14 cellular contexts compared by ENCODE assay signal in the genomic region with DNA sequence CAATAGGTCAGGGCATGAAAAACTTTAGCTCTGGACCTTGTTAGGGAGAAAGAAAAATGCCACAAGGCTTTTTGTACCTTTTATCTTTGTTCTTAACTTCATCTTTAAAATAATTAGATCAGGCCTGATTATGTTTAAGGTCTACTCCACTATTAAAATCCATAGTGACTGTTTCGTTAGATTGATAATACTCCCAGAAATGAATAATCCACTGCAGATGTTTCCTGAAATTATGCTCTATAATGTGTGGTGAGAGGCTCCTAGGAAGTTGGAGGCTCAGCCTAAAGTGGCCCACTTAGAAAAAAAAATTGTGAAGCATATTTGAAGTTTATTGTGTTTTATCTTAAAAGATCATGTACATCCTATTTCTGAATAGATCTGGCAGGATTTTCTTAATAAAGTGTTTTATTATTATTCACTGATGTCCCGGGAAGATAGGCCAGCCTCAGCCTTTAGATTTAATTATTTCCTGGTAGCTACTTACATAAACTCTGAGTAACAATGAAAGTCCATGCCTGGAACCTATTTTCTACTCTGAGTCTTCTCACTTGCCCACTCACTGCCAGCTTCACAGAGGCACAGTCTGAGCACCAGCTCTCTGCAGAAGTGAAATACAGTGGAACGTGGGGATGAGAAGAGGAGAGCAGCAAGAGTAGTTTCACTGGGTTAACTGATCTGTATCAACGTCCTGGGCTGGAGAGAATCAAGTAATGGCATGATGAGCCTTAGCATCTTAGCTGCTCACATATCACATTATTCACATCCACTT.
DNase-seq lines count a peak whose midpoint lies in the region; ATAC-seq, FAIRE-seq and TF ChIP-seq lines count a peak whose summit lies in the region.
"Had no signal": no experiment of that assay in that cellular context is flagged by ENCODE, and none has a peak within 500 bp of the region (broad histone marks: within the 10 kb centered on the region; RNA-seq: fewer than 3 reads in every experiment).

No MANE protein-coding gene starts in this region.

- 14% methylated on average over 4 of the region's 4 CpGs for WGBS in GM12878 (ENCODE audit: insufficient coverage, insufficient replicate concordance, low lambda C conversion rate, missing lambda C conversion rate)
- 76 to 83% (median 78%) methylated on average over 4 of the region's 4 CpGs for WGBS in ovary, 3 donors

- TF ChIP-seq CTCF in C4-2B (conservative IDR thresholded peaks at IDR 0.05), result no peak
- no peak for TF ChIP-seq CTCF in GM12878 (IDR thresholded peaks at IDR 0.05 in 2 of 3, conservative IDR thresholded peaks at IDR 0.05 in 1 of 3; ENCODE audit: control insufficient read depth in 2 of 3, extremely low read depth in 1 of 3, insufficient read depth in 1 of 3, low read depth in 3 of 3, low read length in 3 of 3)
- no peak for TF ChIP-seq CTCF in ovary (IDR thresholded peaks at IDR 0.05)

- no peaks in the 10 kb centered on the region for H3K79me2 ChIP-seq in GM12878 (ENCODE audit: control insufficient read depth, insufficient read depth, low read length)

- no peak overlapping the region for H3K9ac ChIP-seq in GM12878 (ENCODE audit: control insufficient read depth, insufficient read depth, low read length)

- no peak for FAIRE-seq in GM12878 (lab: Jason Lieb, UNC)

- DNase-seq in KBM-7 (peak; percentile 28), GM12878 (ENCODE audit: low read depth, low spot score) (peak; percentile 69), NCI-H69 (lab: John Stamatoyannopoulos, UW) (no peak), glomerular visceral epithelial cell (ENCODE audit: extremely low spot score) (no peak), ovary (no peak)
- DNase-seq: immature natural killer cell; naive thymus-derived CD4-positive, alpha-beta T cell; spleen; stimulated activated naive CD4-positive, alpha-beta T cell treated with Interleukin-2 at 50 U/mL for 16 hours had no signal

- intact Hi-C loops in GM12878 (cut with micrococcal nuclease; ENCODE audit: unreplicated experiment), result no loop called here
- intact Hi-C loops in ovary (cut with DNase I), result no loop called here

- H3K9me3 ChIP-seq in GM12878 (replicated peaks; ENCODE audit: control insufficient read depth, insufficient read depth, low read length) (peaks cover 4% of the 10 kb centered on the region), ovary (no peaks in the 10 kb centered on the region)
- H3K9me3 ChIP-seq: spleen had no signal

- TF ChIP-seq POLR2A in GM12878 (IDR thresholded peaks at IDR 0.05; ENCODE audit: low read depth, low read length) (no peak), ovary (IDR thresholded peaks at IDR 0.05) (no peak)

- BruUV-seq in GM12878 (replicated peaks; lab: Mats Ljungman, UMichigan), result no TSS peak

- no peak for TF ChIP-seq RAD21 in GM12878 (IDR thresholded peaks at IDR 0.05; ENCODE audit: insufficient read depth, low read depth, low read length)

- H3K27me3 ChIP-seq in GM12878 (replicated peaks in 1 of 2; ENCODE audit: control insufficient read depth in 2 of 2, insufficient read depth in 2 of 2, low read length in 1 of 2), result no peaks in the 10 kb centered on the region
- H3K27me3 ChIP-seq in ovary, result no peaks in the 10 kb centered on the region
- H3K27me3 ChIP-seq: cardiac muscle cell, spleen had no signal

- peak; percentile 57 for ATAC-seq in GM18858 (IDR thresholded peaks at IDR 0.05; ENCODE audit: unreplicated experiment)
- ATAC-seq in GM12878, result peak; percentile 82
- ATAC-seq in HG02840 (IDR thresholded peaks at IDR 0.05; ENCODE audit: low FRiP score, unreplicated experiment), result no peak
- ATAC-seq: GM23338; naive thymus-derived CD4-positive, alpha-beta T cell had no signal

- in situ Hi-C loops in KBM-7 (cut with MboI; ENCODE audit: low pct_unique_long_range_greater_than_20kb, low sequenced_read_pairs), result no loop called here
- in situ Hi-C loops in GM12878 (cut with MboI), result no loop called here

- CTCF ChIA-PET in GM12878 (lab: Yijun Ruan, JAX), result interaction anchor here (1.0 to 1.1 kb wide), 2 partner anchors 17 to 85 kb away, joined by 4 to 5 read pairs; no protein-coding TSS in a partner anchor

- H3K4me2 ChIP-seq in GM12878 (ENCODE audit: control insufficient read depth, insufficient read depth), result peak overlapping the region; percentile 44; the same call in 1 of the 2 replicates
- H3K4me2 ChIP-seq: GM23338 had no signal

- H3K27ac ChIP-seq in C4-2B, result peak overlapping the region; percentile 4; the same call in 1 of the 2 replicates
- H3K27ac ChIP-seq in GM12878 (ENCODE audit: control insufficient read depth, insufficient read depth), result no peak overlapping the region
- H3K27ac ChIP-seq in ovary, result no peak overlapping the region
- H3K27ac ChIP-seq: cardiac muscle cell had no signal

- SMC1A ChIA-PET in GM12878 (lab: Charles Lee; ENCODE audit: uncharacterized antibody, unreplicated experiment), result interaction anchor here (0.9 to 16.4 kb wide), 18 partner anchors 10 to 178 kb away, joined by 3 to 177 read pairs (median 7); a partner anchor contains a TSS

- RAD21 ChIA-PET in GM12878 (lab: Charles Lee; ENCODE audit: unreplicated experiment), result interaction anchor here (0.7 to 1.9 kb wide), 15 partner anchors 10 to 266 kb away, joined by 3 to 18 read pairs (median 4); no protein-coding TSS in a partner anchor

- H3K36me3 ChIP-seq in GM12878 (ENCODE audit: control insufficient read depth in 2 of 2, insufficient read depth in 2 of 2, low read length in 1 of 2) (no peaks in the 10 kb centered on the region), ovary (no peaks in the 10 kb centered on the region)
- H3K36me3 ChIP-seq: cardiac muscle cell, spleen had no signal

- no peaks in the 10 kb centered on the region for H4K20me1 ChIP-seq in GM12878 (ENCODE audit: control insufficient read depth, insufficient read depth)

- peak overlapping the region; percentile 38; the same call in 1 of the 2 replicates for H2AFZ ChIP-seq in GM12878 (ENCODE audit: control insufficient read depth, low read depth, low read length)
- H2AFZ ChIP-seq: GM23338 had no signal

- POLR2A ChIA-PET in GM12878 (lab: Charles Lee), result interaction anchor here (0.6 to 1.2 kb wide), 6 partner anchors 18 to 48 kb away, joined by 3 to 8 read pairs (median 4); no protein-coding TSS in a partner anchor

- H3K4me3 ChIP-seq in GM12878 (no peak overlapping the region), ovary (no peak overlapping the region)
- H3K4me3 ChIP-seq: cardiac muscle cell, GM23338, spleen had no signal

- TF ChIP-seq EP300 in GM12878 (IDR thresholded peaks at IDR 0.05; ENCODE audit: borderline replicate concordance in 1 of 2, control insufficient read depth in 1 of 2, low read depth in 2 of 2, low read length in 2 of 2) (no peak), ovary (IDR thresholded peaks at IDR 0.05) (no peak)

- H3K4me1 ChIP-seq in GM12878 (ENCODE audit: control insufficient read depth, insufficient read depth, low read length) (peaks cover 30% of the 10 kb centered on the region), ovary (ENCODE audit: insufficient read depth) (no peaks in the 10 kb centered on the region)

TF ChIP-seq in GM12878, 131 proteins besides CTCF, POLR2A, EP300 and RAD21 (continues in another document):
- TF ChIP-seq YBX1 (IDR thresholded peaks at IDR 0.05), result no peak
- TF ChIP-seq RUNX3 (IDR thresholded peaks at IDR 0.05; ENCODE audit: low read length), result no peak
- TF ChIP-seq, protein P1, sequence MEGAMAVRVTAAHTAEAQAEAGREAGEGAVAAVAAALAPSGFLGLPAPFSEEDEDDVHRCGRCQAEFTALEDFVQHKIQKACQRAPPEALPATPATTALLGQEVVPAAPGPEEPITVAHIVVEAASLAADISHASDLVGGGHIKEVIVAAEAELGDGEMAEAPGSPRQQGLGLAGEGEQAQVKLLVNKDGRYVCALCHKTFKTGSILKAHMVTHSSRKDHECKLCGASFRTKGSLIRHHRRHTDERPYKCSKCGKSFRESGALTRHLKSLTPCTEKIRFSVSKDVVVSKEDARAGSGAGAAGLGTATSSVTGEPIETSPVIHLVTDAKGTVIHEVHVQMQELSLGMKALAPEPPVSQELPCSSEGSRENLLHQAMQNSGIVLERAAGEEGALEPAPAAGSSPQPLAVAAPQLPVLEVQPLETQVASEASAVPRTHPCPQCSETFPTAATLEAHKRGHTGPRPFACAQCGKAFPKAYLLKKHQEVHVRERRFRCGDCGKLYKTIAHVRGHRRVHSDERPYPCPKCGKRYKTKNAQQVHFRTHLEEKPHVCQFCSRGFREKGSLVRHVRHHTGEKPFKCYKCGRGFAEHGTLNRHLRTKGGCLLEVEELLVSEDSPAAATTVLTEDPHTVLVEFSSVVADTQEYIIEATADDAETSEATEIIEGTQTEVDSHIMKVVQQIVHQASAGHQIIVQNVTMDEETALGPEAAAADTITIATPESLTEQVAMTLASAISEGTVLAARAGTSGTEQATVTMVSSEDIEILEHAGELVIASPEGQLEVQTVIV (IDR thresholded peaks at IDR 0.05; ENCODE audit: borderline replicate concordance, partially characterized antibody), result no peak
- TF ChIP-seq, protein P2, sequence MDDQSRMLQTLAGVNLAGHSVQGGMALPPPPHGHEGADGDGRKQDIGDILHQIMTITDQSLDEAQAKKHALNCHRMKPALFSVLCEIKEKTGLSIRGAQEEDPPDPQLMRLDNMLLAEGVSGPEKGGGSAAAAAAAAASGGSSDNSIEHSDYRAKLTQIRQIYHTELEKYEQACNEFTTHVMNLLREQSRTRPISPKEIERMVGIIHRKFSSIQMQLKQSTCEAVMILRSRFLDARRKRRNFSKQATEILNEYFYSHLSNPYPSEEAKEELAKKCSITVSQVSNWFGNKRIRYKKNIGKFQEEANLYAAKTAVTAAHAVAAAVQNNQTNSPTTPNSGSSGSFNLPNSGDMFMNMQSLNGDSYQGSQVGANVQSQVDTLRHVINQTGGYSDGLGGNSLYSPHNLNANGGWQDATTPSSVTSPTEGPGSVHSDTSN (IDR thresholded peaks at IDR 0.05; ENCODE audit: insufficient replicate concordance, low read depth, low read length), result no peak
- TF ChIP-seq NR2C1 (IDR thresholded peaks at IDR 0.05), result no peak

Comparison
In these comparisons a context has a peak if more than half of its experiments do, and no peak if none do; other contexts are left out.
1. DNase-seq: peak in KBM-7 (single experiment) and GM12878 (single experiment); none in NCI-H69 (single experiment), glomerular visceral epithelial cell (single experiment) and ovary (0 of 5).